8 cellular contexts compared by ENCODE assay signal in the genomic region with DNA sequence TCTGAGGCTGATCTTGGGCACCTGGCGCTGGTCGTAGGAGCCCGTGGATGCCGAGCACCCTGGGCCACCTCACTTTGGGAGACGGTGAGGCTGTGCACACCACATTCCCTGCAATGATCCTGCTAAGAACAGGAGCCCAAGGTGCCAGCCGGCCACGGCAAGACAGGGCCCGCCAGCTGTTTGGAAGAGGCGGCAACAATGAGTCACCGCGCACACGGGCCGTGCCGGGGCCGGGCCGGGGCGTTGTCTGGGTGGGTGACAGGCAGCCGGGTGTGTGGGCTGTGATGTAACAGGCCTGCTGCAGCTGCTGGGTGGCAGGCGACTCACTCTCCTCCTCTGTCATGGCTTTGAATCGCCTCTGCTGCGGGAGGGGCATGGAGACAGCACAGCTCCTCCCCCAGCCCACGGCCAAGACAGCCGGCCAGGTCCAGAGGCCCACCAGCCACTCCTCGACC. TPM values are rescaled to one million over a fixed set of nuclear protein-coding genes. Genes with fewer than 3 reads are reported as not detected.
DNase-seq lines count a peak whose midpoint lies in the region; ATAC-seq and TF ChIP-seq lines count a peak whose summit lies in the region.

No MANE protein-coding gene starts in this region.

- no peak overlapping the region for H3K4me2 ChIP-seq in Karpas-422 (ENCODE audit: low read depth, low read length, poor library complexity, severe bottlenecking)

- H3K27ac ChIP-seq in CD4-positive, CD25-positive, alpha-beta regulatory T cell (ENCODE audit: insufficient read depth, low read length, poor library complexity, severe bottlenecking) = peak overlapping the region; percentile 38
- no peak overlapping the region for H3K27ac ChIP-seq in colonic mucosa
- H3K27ac ChIP-seq in mucosa of rectum (ENCODE audit: low read depth in 2 of 2, low read length in 2 of 2) = peak overlapping the region; percentile 32
- H3K27ac ChIP-seq in Karpas-422 (ENCODE audit: low read length) = no peak overlapping the region

- H3K9me2 ChIP-seq in Karpas-422 (replicated peaks; ENCODE audit: insufficient read depth, low read length) = no peaks in the 10 kb centered on the region

- H3K4me3 ChIP-seq in CD4-positive, CD25-positive, alpha-beta regulatory T cell (ENCODE audit: low read depth, low read length) = no peak overlapping the region
- H3K4me3 ChIP-seq in colonic mucosa (no peak overlapping the region), mucosa of rectum (ENCODE audit: low read length in 2 of 2) (peak overlapping the region in 1 of 2 donors; percentile 3), Karpas-422 (ENCODE audit: low read length) (no peak overlapping the region)

- peaks cover 0 to 48% (median 22%) of the 10 kb centered on the region in 4 donors for H3K4me1 Mint-ChIP-seq in CD4-positive, CD25-positive, alpha-beta regulatory T cell
- peaks cover 35% of the 10 kb centered on the region for H3K4me1 Mint-ChIP-seq in stimulated activated naive CD8-positive, alpha-beta T cell treated with anti-CD3 and anti-CD28 coated beads, Interleukin-15, amount 100 ng/mL, for 72 hours

- H3K36me3 Mint-ChIP-seq in CD4-positive, CD25-positive, alpha-beta regulatory T cell = no peaks in the 10 kb centered on the region

- peaks cover 17% of the 10 kb centered on the region for H3K27me3 Mint-ChIP-seq in CD4-positive, CD25-positive, alpha-beta regulatory T cell
- peaks cover 23% of the 10 kb centered on the region for H3K27me3 Mint-ChIP-seq in stimulated activated naive CD8-positive, alpha-beta T cell treated with anti-CD3 and anti-CD28 coated beads, Interleukin-15, amount 100 ng/mL, for 72 hours

- no peaks in the 10 kb centered on the region for H3K79me2 ChIP-seq in Karpas-422 (ENCODE audit: low read length)

- peak overlapping the region; percentile 48 to 91 (median 87) for H3K27ac Mint-ChIP-seq in CD4-positive, CD25-positive, alpha-beta regulatory T cell
- no peak overlapping the region for H3K27ac Mint-ChIP-seq in stimulated activated naive CD8-positive, alpha-beta T cell treated with anti-CD3 and anti-CD28 coated beads, Interleukin-15, amount 100 ng/mL, for 72 hours

- H3K27me3 ChIP-seq in CD4-positive, CD25-positive, alpha-beta regulatory T cell (ENCODE audit: control insufficient read depth, insufficient read depth, low read length) = no peaks in the 10 kb centered on the region
- H3K27me3 ChIP-seq in colonic mucosa (no peaks in the 10 kb centered on the region), mucosa of rectum (ENCODE audit: control insufficient read depth in 2 of 2, insufficient read depth in 2 of 2, low read length in 2 of 2) (peaks cover 21 to 24% of the 10 kb centered on the region in 2 donors), Karpas-422 (ENCODE audit: low read length) (no peaks in the 10 kb centered on the region)

- no peaks in the 10 kb centered on the region for H3K36me3 ChIP-seq in CD4-positive, CD25-positive, alpha-beta regulatory T cell (ENCODE audit: control insufficient read depth, insufficient read depth, low read length)
- H3K36me3 ChIP-seq in colonic mucosa = no peaks in the 10 kb centered on the region
- H3K36me3 ChIP-seq in mucosa of rectum (ENCODE audit: control insufficient read depth in 2 of 2, insufficient read depth in 2 of 2, low read length in 2 of 2) = no peaks in the 10 kb centered on the region
- H3K36me3 ChIP-seq in Karpas-422 (ENCODE audit: insufficient read depth, low read length) = no peaks in the 10 kb centered on the region

- DNase-seq in CD4-positive, CD25-positive, alpha-beta regulatory T cell = peak; percentile 44 to 65 (median 45)
- DNase-seq in M059J (ENCODE audit: low read depth) = peak; percentile 86
- peak; percentile 30 for DNase-seq in UCSD-AML1 (lab: John Stamatoyannopoulos, UW; ENCODE audit: unreplicated experiment)
- DNase-seq in colonic mucosa = peak; percentile 87
- peak; percentile 27 to 33 for DNase-seq in stimulated activated naive CD8-positive, alpha-beta T cell treated with anti-CD3 and anti-CD28 coated beads, Interleukin-15, amount 100 ng/mL, for 72 hours
- no peak for DNase-seq in Karpas-422
- no peak for DNase-seq in left lobe of liver (ENCODE audit: low spot score)

- H3K4me1 ChIP-seq in CD4-positive, CD25-positive, alpha-beta regulatory T cell (ENCODE audit: control insufficient read depth, insufficient read depth, low read length, poor library complexity, severe bottlenecking) = peaks cover 34% of the 10 kb centered on the region
- H3K4me1 ChIP-seq in colonic mucosa (peaks cover 6% of the 10 kb centered on the region), mucosa of rectum (ENCODE audit: control insufficient read depth in 2 of 2, insufficient read depth in 2 of 2, low read length in 2 of 2) (peaks cover 13 to 23% of the 10 kb centered on the region in 2 donors), Karpas-422 (ENCODE audit: low read length) (no peaks in the 10 kb centered on the region)

- peak; percentile 58 to 59 for ATAC-seq in CD4-positive, CD25-positive, alpha-beta regulatory T cell (ENCODE audit: low read depth in 2 of 2)
- ATAC-seq in stimulated activated naive CD8-positive, alpha-beta T cell treated with anti-CD3 and anti-CD28 coated beads, Interleukin-15, amount 100 ng/mL, for 72 hours = no peak
- ATAC-seq in left lobe of liver = no peak

- H3K9me3 ChIP-seq in CD4-positive, CD25-positive, alpha-beta regulatory T cell (ENCODE audit: control insufficient read depth in 2 of 2, low read length in 2 of 2) = no peaks in the 10 kb centered on the region
- H3K9me3 ChIP-seq in colonic mucosa = no peaks in the 10 kb centered on the region
- no peaks in the 10 kb centered on the region for H3K9me3 ChIP-seq in mucosa of rectum (ENCODE audit: control insufficient read depth in 2 of 2, low read length in 2 of 2)
- H3K9me3 ChIP-seq in Karpas-422 (ENCODE audit: low read length) = no peaks in the 10 kb centered on the region

- intact Hi-C loops in colonic mucosa (cut with DNase I) = no loop called here

- no peaks in the 10 kb centered on the region for H4K20me1 ChIP-seq in Karpas-422 (ENCODE audit: insufficient read depth, low read depth, low read length)

- peaks cover 0 to 2% (median 0%) of the 10 kb centered on the region in 7 donors for H3K9me3 Mint-ChIP-seq in CD4-positive, CD25-positive, alpha-beta regulatory T cell
- no peaks in the 10 kb centered on the region for H3K9me3 Mint-ChIP-seq in stimulated activated naive CD8-positive, alpha-beta T cell treated with anti-CD3 and anti-CD28 coated beads, Interleukin-15, amount 100 ng/mL, for 72 hours

- H3K4me3 Mint-ChIP-seq in CD4-positive, CD25-positive, alpha-beta regulatory T cell = peak overlapping the region; percentile 10 to 54 (median 27)
- peak overlapping the region in 1 of 2 donors; percentile 16 for H3K4me3 Mint-ChIP-seq in stimulated activated naive CD8-positive, alpha-beta T cell treated with anti-CD3 and anti-CD28 coated beads, Interleukin-15, amount 100 ng/mL, for 72 hours

- H3K9ac ChIP-seq in colonic mucosa (ENCODE audit: low read depth in 2 of 2, low read length in 2 of 2) = peak overlapping the region; percentile 49 to 65
- peak overlapping the region in 1 of 2 donors; percentile 74 for H3K9ac ChIP-seq in mucosa of rectum (ENCODE audit: low read depth in 1 of 2, low read length in 2 of 2)
- H3K9ac ChIP-seq in Karpas-422 (ENCODE audit: low read length) = no peak overlapping the region

- no peak overlapping the region for H2AFZ ChIP-seq in Karpas-422 (ENCODE audit: low read length)

- no peak for TF ChIP-seq CTCF in colonic mucosa (IDR thresholded peaks at IDR 0.05)

RNA-seq across cellular contexts. Expression of gene ODC1, which starts 49.7 kb away (rescaled TPM):
- total RNA-seq in CD4-positive, CD25-positive, alpha-beta regulatory T cell = 105 TPM
- 100 to 1,000 TPM in 2 of 4 donors, 10 to 100 TPM in 2; 74.1 to 113 (median 92.6) TPM for polyA plus RNA-seq in CD4-positive, CD25-positive, alpha-beta regulatory T cell
- total RNA-seq in M059J (2014; rRNA removed; shearing (Covaris generic)) = 49.9 and 69.0 TPM in 2 replicates
- total RNA-seq in colonic mucosa (100 to 1,000 TPM in 1 of 2 donors, 10 to 100 TPM in 1; 45.8 to 107 TPM), left lobe of liver (16.2 TPM)
- 247 and 289 TPM in 2 replicates for total RNA-seq in Karpas-422 (2014; rRNA removed; shearing (Covaris generic); ENCODE audit: low replicate concordance)

Comparison
In these comparisons a context has a peak if more than half of its experiments do, and no peak if none do; other contexts are left out.
1. ATAC-seq: peak in CD4-positive, CD25-positive, alpha-beta regulatory T cell (2 of 2); none in stimulated activated naive CD8-positive, alpha-beta T cell treated with anti-CD3 and anti-CD28 coated beads, Interleukin-15, amount 100 ng/mL, for 72 hours (single experiment) and left lobe of liver (single experiment).
2. DNase-seq: peak in CD4-positive, CD25-positive, alpha-beta regulatory T cell (3 of 3), M059J (single experiment), UCSD-AML1 (single experiment), colonic mucosa (single experiment) and stimulated activated naive CD8-positive, alpha-beta T cell treated with anti-CD3 and anti-CD28 coated beads, Interleukin-15, amount 100 ng/mL, for 72 hours (2 of 2); none in Karpas-422 (single experiment) and left lobe of liver (single experiment).
3. H3K27ac ChIP-seq: peak in CD4-positive, CD25-positive, alpha-beta regulatory T cell (single experiment) and mucosa of rectum (2 of 2); none in colonic mucosa (single experiment) and Karpas-422 (single experiment).
4. H3K27ac Mint-ChIP-seq: peak in CD4-positive, CD25-positive, alpha-beta regulatory T cell (3 of 3); none in stimulated activated naive CD8-positive, alpha-beta T cell treated with anti-CD3 and anti-CD28 coated beads, Interleukin-15, amount 100 ng/mL, for 72 hours (0 of 2).